8 cellular contexts compared by ENCODE assay signal in the genomic region with DNA sequence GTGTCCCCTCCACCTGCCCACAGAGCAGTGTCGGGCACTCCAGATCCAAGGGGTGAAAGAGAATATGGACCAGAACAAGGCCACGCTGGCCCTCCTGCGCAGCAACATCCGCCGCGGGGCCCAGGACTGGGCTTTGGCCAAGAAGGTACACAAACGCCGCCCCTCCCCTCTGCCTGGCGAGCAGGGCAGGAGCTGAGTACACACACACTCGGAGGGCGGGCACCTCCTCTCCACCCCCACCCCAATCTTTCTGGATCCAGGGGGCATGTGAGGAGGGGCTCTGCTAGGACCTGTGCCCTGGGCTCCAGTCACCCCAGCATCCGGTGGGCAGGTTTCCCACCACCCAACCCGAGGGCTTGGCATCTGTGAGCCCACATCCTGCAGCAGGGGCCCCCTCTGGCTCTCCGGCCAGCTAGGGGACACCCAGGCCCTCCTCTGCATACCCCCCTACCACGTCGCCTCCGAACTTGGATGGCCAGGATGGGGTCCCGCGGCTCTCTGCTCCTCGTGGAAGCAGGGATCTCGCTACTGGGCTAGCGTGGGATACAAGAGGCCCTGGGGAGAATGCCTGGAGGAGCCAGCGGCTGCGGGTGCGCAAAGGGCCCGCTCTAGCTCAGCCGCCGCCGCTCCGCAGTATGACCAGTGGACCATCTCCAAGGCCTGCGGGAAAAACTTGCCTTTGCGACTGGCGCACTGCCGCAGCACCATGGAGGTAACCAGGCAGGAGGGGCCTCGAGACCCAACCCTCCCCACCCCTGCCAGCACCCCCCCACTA. TPM values are rescaled to one million over a fixed set of nuclear protein-coding genes. Genes with fewer than 3 reads are reported as not detected.
DNase-seq lines count a peak whose midpoint lies in the region; ATAC-seq and TF ChIP-seq lines count a peak whose summit lies in the region.

No MANE protein-coding gene starts in this region.

- no peak overlapping the region for H3K4me2 ChIP-seq in mesendoderm (ENCODE audit: low read length)

- no peak overlapping the region for H2BK15ac ChIP-seq in mesendoderm (replicated peaks; ENCODE audit: low read depth)

- H3K4ac ChIP-seq in mesendoderm (ENCODE audit: low read depth, low read length): no peak overlapping the region

- no peak for TF ChIP-seq CTCF in CD14-positive monocyte (IDR thresholded peaks at IDR 0.05)

- H4K8ac ChIP-seq in mesendoderm (ENCODE audit: low read depth, low read length): no peak overlapping the region

- H2BK120ac ChIP-seq in mesendoderm (ENCODE audit: low read depth, low read length): no peak overlapping the region

- DNase-seq in NCI-H748 (lab: John Stamatoyannopoulos, UW; ENCODE audit: unreplicated experiment): peak; percentile 78
- DNase-seq in retina: peak; percentile 19
- no peak for DNase-seq in CD14-positive monocyte (ENCODE audit: low spot score)
- no peak for DNase-seq in mesendoderm

- H3K27me3 Mint-ChIP-seq in CD14-positive monocyte (ENCODE audit: low read depth in 3 of 3): peaks cover 66 to 85% (median 73%) of the 10 kb centered on the region in 3 donors

- ATAC-seq in GM18907 (IDR thresholded peaks at IDR 0.05; ENCODE audit: unreplicated experiment) (peak; percentile 4), GM21723 (IDR thresholded peaks at IDR 0.05; ENCODE audit: unreplicated experiment) (no peak), GM19035 (IDR thresholded peaks at IDR 0.05; ENCODE audit: unreplicated experiment) (no peak)

- H3K23ac ChIP-seq in mesendoderm (ENCODE audit: low read length): no peak overlapping the region

- H3K36me3 Mint-ChIP-seq in CD14-positive monocyte: peaks cover 6 to 13% of the 10 kb centered on the region in 2 donors

- H3K56ac ChIP-seq in mesendoderm (ENCODE audit: low read length): no peak overlapping the region

- peaks cover 10 to 21% of the 10 kb centered on the region in 2 donors for H3K4me1 ChIP-seq in esophagus (ENCODE audit: control insufficient read depth in 2 of 2, insufficient read depth in 2 of 2, low read length in 1 of 2)
- H3K4me1 ChIP-seq in mesendoderm (ENCODE audit: control insufficient read depth, low read depth, low read length): peaks cover 8% of the 10 kb centered on the region

- no peak overlapping the region for H3K18ac ChIP-seq in mesendoderm (ENCODE audit: low read length)

- H3K27ac Mint-ChIP-seq in CD14-positive monocyte: no peak overlapping the region

- H2AK5ac ChIP-seq in mesendoderm (ENCODE audit: low read length): no peak overlapping the region

- H3K36me3 ChIP-seq in esophagus (ENCODE audit: control insufficient read depth in 2 of 2, insufficient read depth in 2 of 2, low read length in 1 of 2) (no peaks in the 10 kb centered on the region), mesendoderm (ENCODE audit: control insufficient read depth, insufficient read depth, low read length) (no peaks in the 10 kb centered on the region)

- H2BK5ac ChIP-seq in mesendoderm (ENCODE audit: low read length): no peak overlapping the region

- H3K4me1 Mint-ChIP-seq in CD14-positive monocyte: peaks cover 30% of the 10 kb centered on the region

- H3K79me2 ChIP-seq in mesendoderm (ENCODE audit: control insufficient read depth, insufficient read depth, low read length): no peaks in the 10 kb centered on the region

- H3K9me3 ChIP-seq in esophagus (ENCODE audit: control insufficient read depth in 2 of 2, insufficient read depth in 1 of 2, low read depth in 1 of 2, low read length in 1 of 2): no peaks in the 10 kb centered on the region

- no peak overlapping the region for H3K9ac ChIP-seq in mesendoderm (ENCODE audit: low read length)

- peaks cover 0 to 18% (median 3%) of the 10 kb centered on the region in 7 donors for H3K9me3 Mint-ChIP-seq in CD14-positive monocyte

- WGBS in esophagus, 2 donors: 17 to 20% methylated on average over 35 of the region's 35 CpGs
- WGBS in mesendoderm (ENCODE audit: extremely low coverage, insufficient coverage, low lambda C conversion rate): no CpG with 5 or more reads among the region's 35 CpGs

- intact Hi-C loops in CD14-positive monocyte (cut with micrococcal nuclease): no loop called here

- H4K5ac ChIP-seq in mesendoderm (ENCODE audit: low read length): no peak overlapping the region

- peak overlapping the region in 1 of 2 donors; percentile 68 for H3K4me3 Mint-ChIP-seq in CD14-positive monocyte

- H3K27me3 ChIP-seq in esophagus (ENCODE audit: control insufficient read depth in 1 of 2, insufficient read depth in 2 of 2, low read length in 2 of 2) (no peaks in the 10 kb centered on the region), mesendoderm (ENCODE audit: insufficient read depth, low read length, poor library complexity) (no peaks in the 10 kb centered on the region)

- H3K79me1 ChIP-seq in mesendoderm (ENCODE audit: low read length): no peaks in the 10 kb centered on the region

- H3K27ac ChIP-seq in esophagus (ENCODE audit: low read depth in 2 of 2, low read length in 1 of 2) (peak overlapping the region in 1 of 2 donors; percentile 3), mesendoderm (ENCODE audit: low read depth, low read length) (no peak overlapping the region)

- H3K4me3 ChIP-seq in esophagus (ENCODE audit: low read depth in 1 of 2, low read length in 2 of 2): peak overlapping the region; percentile 13 to 18
- no peak overlapping the region for H3K4me3 ChIP-seq in mesendoderm (ENCODE audit: low read length)

RNA-seq across cellular contexts. Expression of a gene that starts 3.1 kb away (rescaled TPM):
- polyA plus RNA-seq in esophagus: 1 to 10 TPM in 1 of 2 donors, under 1 TPM in 1; 0.32 to 1.1 TPM
- polyA plus RNA-seq in CD14-positive monocyte: under 1 TPM in 1 of 2 donors, not detected in 1; 0.54 TPM
- polyA plus RNA-seq in mesendoderm (2013, experiment 1 of 2): 0.17 TPM
- polyA plus RNA-seq in mesendoderm (2013, experiment 2 of 2): 0.25 TPM

RNA-seq across cellular contexts. Expression of a gene that starts 8.1 kb away (rescaled TPM):
- polyA plus RNA-seq in esophagus (100 to 1,000 TPM in 1 of 2 donors, 10 to 100 TPM in 1; 85.2 to 155 TPM), CD14-positive monocyte (10 to 100 TPM; 33.1 to 47.2 TPM)
- 29.9 TPM for polyA plus RNA-seq in mesendoderm (2013, experiment 1 of 2)
- 29.3 TPM for polyA plus RNA-seq in mesendoderm (2013, experiment 2 of 2)

RNA-seq across cellular contexts. Expression of a gene that starts 8.5 kb away (rescaled TPM):
- polyA plus RNA-seq in esophagus: 10 to 100 TPM; 46.5 to 61.7 TPM
- polyA plus RNA-seq in CD14-positive monocyte: 1 to 10 TPM; 6.7 to 8.1 TPM
- polyA plus RNA-seq in mesendoderm (2013, experiment 1 of 2): 81.0 TPM
- 80.3 TPM for polyA plus RNA-seq in mesendoderm (2013, experiment 2 of 2)

RNA-seq across cellular contexts. Expression of a gene that starts 34.9 kb away (rescaled TPM):
- polyA plus RNA-seq in esophagus (not detected), CD14-positive monocyte (not detected)
- polyA plus RNA-seq in mesendoderm (2013, experiment 1 of 2): 0.06 TPM
- polyA plus RNA-seq in mesendoderm (2013, experiment 2 of 2): 0.10 TPM

RNA-seq across cellular contexts. Expression of a gene that starts 41.2 kb away (rescaled TPM):
- polyA plus RNA-seq in esophagus (not detected), CD14-positive monocyte (not detected)
- not detected for polyA plus RNA-seq in mesendoderm (2013, experiment 1 of 2)
- polyA plus RNA-seq in mesendoderm (2013, experiment 2 of 2): not detected

Comparison
In these comparisons a context has a peak if more than half of its experiments do, and no peak if none do; other contexts are left out.
1. DNase-seq: peak in NCI-H748 (single experiment) and retina (single experiment); none in CD14-positive monocyte (single experiment) and mesendoderm (single experiment).
2. RNA of a gene that starts 8.5 kb away (polyA plus RNA-seq): 46.5 to 61.7 TPM in esophagus; 6.7 to 8.1 TPM in CD14-positive monocyte; every median in the first group is over 4 times any median in the second.